Comparison of ENCODE assay signal across 8 cellular contexts in genomic region chr1:54714881-54715492, GRCh38. TPM values are rescaled to one million over a fixed set of nuclear protein-coding genes. Genes with fewer than 3 reads are reported as not detected.
DNase-seq lines count a peak whose midpoint lies in the region; ATAC-seq and TF ChIP-seq lines count a peak whose summit lies in the region.

No MANE protein-coding gene starts in this region.

- H3K9me3 Mint-ChIP-seq in CD14-positive monocyte, result no peaks in the 10 kb centered on the region

- no peak for TF ChIP-seq CTCF in CD14-positive monocyte (IDR thresholded peaks at IDR 0.05)
- no peak for TF ChIP-seq CTCF in RWPE1 (conservative IDR thresholded peaks at IDR 0.05; ENCODE audit: low read depth)
- TF ChIP-seq CTCF in esophagus squamous epithelium (IDR thresholded peaks at IDR 0.05), result no peak
- TF ChIP-seq CTCF in neutrophil (IDR thresholded peaks at IDR 0.05), result no peak

- 92 to 97% methylated on average over 6 of the region's 7 CpGs for WGBS in esophagus squamous epithelium, 2 donors

- ATAC-seq in GM19324 (IDR thresholded peaks at IDR 0.05; ENCODE audit: low FRiP score, unreplicated experiment) (no peak), HG03439 (IDR thresholded peaks at IDR 0.05; ENCODE audit: unreplicated experiment) (no peak), HG02759 (IDR thresholded peaks at IDR 0.05; ENCODE audit: unreplicated experiment) (no peak)

- H3K4me1 ChIP-seq in esophagus squamous epithelium (peaks cover 5 to 25% (median 11%) of the 10 kb centered on the region in 3 donors), neutrophil (ENCODE audit: control insufficient read depth in 1 of 2, insufficient read depth in 1 of 2, low read depth in 1 of 2, low read length in 1 of 2) (peaks cover 14% of the 10 kb centered on the region in 2 experiments)

- CTCF ChIA-PET in RWPE1 (lab: Yijun Ruan, JAX), result no interaction called here

- DNase-seq in CD14-positive monocyte (ENCODE audit: low spot score), result no peak
- DNase-seq in RWPE1 (ENCODE audit: low spot score), result no peak
- no peak for DNase-seq in esophagus squamous epithelium (lab: John Stamatoyannopoulos, UW)
- DNase-seq in pons (ENCODE audit: low spot score), result no peak

- peaks cover 0 to 2% (median 2%) of the 10 kb centered on the region in 3 donors for H3K27me3 Mint-ChIP-seq in CD14-positive monocyte (ENCODE audit: low read depth in 3 of 3)

- H3K36me3 ChIP-seq in esophagus squamous epithelium, result peaks cover 0 to 28% (median under 1%) of the 10 kb centered on the region in 3 donors
- H3K36me3 ChIP-seq in neutrophil, result no peaks in the 10 kb centered on the region

- no peak for TF ChIP-seq POLR2A in esophagus squamous epithelium (IDR thresholded peaks at IDR 0.05)

- peak overlapping the region; percentile 78 for H3K27ac ChIP-seq in RWPE1
- peak overlapping the region; percentile 85 to 91 (median 86) for H3K27ac ChIP-seq in esophagus squamous epithelium
- no peak overlapping the region for H3K27ac ChIP-seq in neutrophil

- peak overlapping the region in 5 of 7 donors; percentile 73 to 96 (median 78) for H3K27ac Mint-ChIP-seq in CD14-positive monocyte

- peaks cover 14 to 18% of the 10 kb centered on the region in 2 donors for H3K36me3 Mint-ChIP-seq in CD14-positive monocyte

- peak overlapping the region; percentile 91 to 94 for H3K4me3 Mint-ChIP-seq in CD14-positive monocyte

- H3K27me3 ChIP-seq in esophagus squamous epithelium, result no peaks in the 10 kb centered on the region
- no peaks in the 10 kb centered on the region for H3K27me3 ChIP-seq in neutrophil

- no peaks in the 10 kb centered on the region for H3K9me3 ChIP-seq in esophagus squamous epithelium
- H3K9me3 ChIP-seq in neutrophil, result no peaks in the 10 kb centered on the region

- POLR2A ChIA-PET in RWPE1 (lab: Yijun Ruan, JAX; ENCODE audit: low non-redundant PET), result no interaction called here

- peaks cover 19% of the 10 kb centered on the region for H3K4me1 Mint-ChIP-seq in CD14-positive monocyte

- H3K4me3 ChIP-seq in esophagus squamous epithelium, result peak overlapping the region; percentile 68 to 89 (median 74)
- H3K4me3 ChIP-seq in neutrophil (ENCODE audit: low read depth in 1 of 2, low read length in 1 of 2), result peak overlapping the region; percentile 76 to 90

- intact Hi-C loops in CD14-positive monocyte (cut with micrococcal nuclease), result loop anchor here (5.0 to 10.0 kb wide), 2 partner anchors 47 to 770 kb away; partner anchors contain the start of genes IFT25 (in 1 of the 2), LRRC42 (in 1 of the 2) and PARS2 (in 1 of the 2)
- intact Hi-C loops in esophagus squamous epithelium (cut with DNase I), result no loop called here

RNA-seq across cellular contexts. Expression of gene TTC4, which starts 0.7 kb away (rescaled TPM):
- polyA plus RNA-seq in CD14-positive monocyte, result 10 to 100 TPM; 12.4 to 13.3 TPM
- 10 to 100 TPM; 18.0 to 25.2 (median 21.9) TPM for total RNA-seq in esophagus squamous epithelium

RNA-seq across cellular contexts. Expression of gene PARS2, which starts 49.3 kb away (rescaled TPM):
- 1 to 10 TPM in 1 of 2 donors, under 1 TPM in 1; 0.92 to 1.2 TPM for polyA plus RNA-seq in CD14-positive monocyte
- total RNA-seq in esophagus squamous epithelium, result 1 to 10 TPM; 2.3 to 5.7 (median 3.1) TPM
